In the genomic region with DNA sequence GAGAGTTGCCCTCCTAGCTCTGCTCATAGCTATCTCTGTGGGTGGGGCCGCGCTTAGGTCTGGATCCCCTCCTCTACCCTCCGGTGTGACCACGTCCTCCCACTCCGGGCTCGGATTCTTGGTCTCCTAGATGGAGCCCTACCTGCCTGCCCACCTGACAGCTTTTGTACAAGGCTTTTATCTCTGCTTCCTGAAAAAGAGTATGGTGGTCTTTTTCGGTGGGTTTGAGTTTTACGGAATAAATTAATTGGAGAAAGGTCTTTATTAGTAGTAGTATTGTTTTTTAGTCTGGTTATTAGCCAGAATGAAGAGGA, we compare ENCODE assay signal across 8 cellular contexts. TPM values are rescaled to one million over a fixed set of nuclear protein-coding genes. Genes with fewer than 3 reads are reported as not detected.
A peak's percentile ranks its signal among the peaks of the same experiment; 100 is the strongest.
DNase-seq lines count a peak whose midpoint lies in the region; ATAC-seq and TF ChIP-seq lines count a peak whose summit lies in the region.

No MANE protein-coding gene starts in this region.

- H3K4me1 Mint-ChIP-seq in nephron: peaks cover 45% of the 10 kb centered on the region

- H3K79me2 ChIP-seq in OCI-LY7 (ENCODE audit: insufficient read depth, low read depth, low read length): peaks cover 43% of the 10 kb centered on the region

- H4K20me1 ChIP-seq in OCI-LY7 (ENCODE audit: insufficient read depth, low read length): peaks cover 19% of the 10 kb centered on the region

- peak overlapping the region; percentile 88 to 94 (median 91) for H3K4me3 Mint-ChIP-seq in nephron

- CTCF ChIA-PET in BJ (lab: Yijun Ruan, JAX): interaction anchor here (2.8 kb wide), 1 partner anchor 18 kb away, joined by 18 read pairs; no protein-coding TSS in a partner anchor
- CTCF ChIA-PET in OCI-LY7 (lab: Charles Lee; ENCODE audit: unreplicated experiment): interaction anchor here (0.9 kb wide), 1 partner anchor 189 kb away, joined by 3 read pairs; no protein-coding TSS in a partner anchor

- H3K27me3 ChIP-seq in BJ (ENCODE audit: control insufficient read depth, insufficient read depth, low read length): no peaks in the 10 kb centered on the region

- H3K4me1 ChIP-seq in OCI-LY7 (ENCODE audit: insufficient read depth, low read length, poor library complexity, severe bottlenecking): peaks cover 19% of the 10 kb centered on the region

- H3K27ac ChIP-seq in OCI-LY7 (ENCODE audit: low read depth, low read length, poor library complexity, severe bottlenecking): peak overlapping the region; percentile 64

- DNase-seq in BJ (ENCODE audit: low read depth): no peak
- DNase-seq in OCI-LY7 (ENCODE audit: low spot score): no peak
- peak; percentile 17 for DNase-seq in effector CD8-positive, alpha-beta T cell (lab: John Stamatoyannopoulos, UW)
- DNase-seq in NCI-H1092 (lab: John Stamatoyannopoulos, UW): no peak
- no peak for DNase-seq in DMS 273 treated with DMSO at 0.1 percent for 48 hours (lab: John Stamatoyannopoulos, UW)

- H3K9me3 ChIP-seq in OCI-LY7 (ENCODE audit: low read length): no peaks in the 10 kb centered on the region

- no TSS peak for BruUV-seq in OCI-LY7 (replicated peaks; lab: Mats Ljungman, UMichigan)

- intact Hi-C loops in OCI-LY7 (cut with micrococcal nuclease; ENCODE audit: unreplicated experiment): loop anchor here (2.0 kb wide), 2 partner anchors 102 to 254 kb away; partner anchors contain the start of gene SDHAF4

- peak overlapping the region; percentile 100 for H2AFZ ChIP-seq in OCI-LY7 (ENCODE audit: low read length)

- TF ChIP-seq CTCF in BJ (IDR thresholded peaks at IDR 0.05; ENCODE audit: insufficient read depth, low read depth, low read length) (no peak), OCI-LY7 (conservative IDR thresholded peaks at IDR 0.05; ENCODE audit: low read length) (no peak), nephron (IDR thresholded peaks at IDR 0.05; ENCODE audit: unreplicated experiment in 3 of 3) (no peak)

- peak overlapping the region; percentile 99 for H3K4me3 ChIP-seq in BJ (ENCODE audit: low read depth, low read length)
- peak overlapping the region; percentile 91 for H3K4me3 ChIP-seq in OCI-LY7 (ENCODE audit: low read depth, low read length, poor library complexity, severe bottlenecking)

- H3K36me3 Mint-ChIP-seq in nephron (ENCODE audit: low read depth): peaks cover 3% of the 10 kb centered on the region

- POLR2A ChIA-PET in BJ (lab: Charles Lee): no interaction called here
- POLR2A ChIA-PET in OCI-LY7 (lab: Charles Lee): interaction anchor here (0.5 to 3.0 kb wide), 15 partner anchors 9 to 339 kb away, joined by 3 to 18 read pairs (median 6); partner anchors contain the start of genes FAM135A and SDHAF4

- H3K4me2 ChIP-seq in OCI-LY7 (ENCODE audit: low read length): peak overlapping the region; percentile 99

- H3K27ac Mint-ChIP-seq in nephron: peak overlapping the region; percentile 70 to 96 (median 79)

- H3K9me3 Mint-ChIP-seq in nephron: no peaks in the 10 kb centered on the region

- H3K27me3 Mint-ChIP-seq in nephron (ENCODE audit: low read depth): no peaks in the 10 kb centered on the region

- H3K9me2 ChIP-seq in OCI-LY7 (ENCODE audit: insufficient read depth, low read length): no peaks in the 10 kb centered on the region

- H3K36me3 ChIP-seq in BJ (ENCODE audit: control insufficient read depth, insufficient read depth, low read length): no peaks in the 10 kb centered on the region
- H3K36me3 ChIP-seq in OCI-LY7 (ENCODE audit: insufficient read depth, low read length): peaks cover 9% of the 10 kb centered on the region; the same call in 1 of the 2 replicates

- peak; percentile 36 for ATAC-seq in GM19438 (IDR thresholded peaks at IDR 0.05; ENCODE audit: low read depth, unreplicated experiment)
- ATAC-seq in HG03175 (IDR thresholded peaks at IDR 0.05; ENCODE audit: unreplicated experiment): no peak

RNA-seq across cellular contexts. Expression of gene SMAP1, which starts 0.8 kb away (rescaled TPM):
- 23.3 and 24.6 TPM in 2 replicates for polyA plus RNA-seq in BJ (2011; rRNA removed)
- 20.1 and 22.8 TPM in 2 replicates for polyA minus RNA-seq in BJ (2011; rRNA and poly(A)+ RNA removed)
- 10.9 and 15.1 TPM in 2 replicates for total RNA-seq in OCI-LY7 (2014; rRNA removed; shearing (Covaris generic))
- total RNA-seq in OCI-LY7 (2022): 26.2 and 28.9 TPM in 2 replicates
